ENCODE assay signal across 27 cellular contexts in the genomic region with DNA sequence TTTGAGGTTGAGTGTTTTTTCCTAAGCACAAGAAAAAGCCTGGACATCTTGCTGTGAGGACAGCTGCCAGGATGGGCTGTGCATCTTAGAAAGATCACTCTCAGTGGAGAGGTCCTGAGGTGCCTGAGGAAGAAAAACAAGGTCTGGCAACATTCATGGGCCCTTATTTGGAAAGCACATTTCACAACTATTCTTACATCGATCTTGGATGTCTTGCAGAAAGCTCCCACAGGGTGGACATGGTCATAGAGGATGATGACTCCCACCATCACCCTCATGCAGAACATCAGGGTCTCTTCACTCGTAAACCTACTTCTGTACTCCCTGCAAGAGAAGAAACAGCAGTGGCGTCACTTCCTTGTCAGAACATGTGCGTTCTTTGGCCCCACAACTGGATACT.
"Had no signal": no experiment of that assay in that cellular context is flagged by ENCODE, and none has a peak within 500 bp of the region (broad histone marks: within the 10 kb centered on the region; RNA-seq: fewer than 3 reads in every experiment).

No MANE protein-coding gene starts in this region.

- H3K27me3 ChIP-seq: cardiac muscle cell, neutrophil, ovary, SJSA1 had no signal

- ATAC-seq: activated CD8-positive, alpha-beta T cell treated with anti-CD3 and anti-CD28 coated beads for 36 hours; activated naive CD4-positive, alpha-beta T cell treated with anti-CD3 and anti-CD28 coated beads, Interleukin-2, amount 50 U/mL, for 72 hours; left colon; lower lobe of right lung; mucosa of descending colon; WTC11 had no signal

- H3K27ac Mint-ChIP-seq: activated CD8-positive, alpha-beta T cell treated with anti-CD3 and anti-CD28 coated beads for 36 hours; activated naive CD4-positive, alpha-beta T cell treated with anti-CD3 and anti-CD28 coated beads, Interleukin-2, amount 50 U/mL, for 72 hours; activated T-helper 2 cell treated with anti-CD3 and anti-CD28 coated beads, Interferon-gamma antibody, Interleukin-2, Interleukin-4, amounts not matched to agents 10 μg/mL and 5 μg/mL and 100 μg/mL, durations not matched to agents 14 hours and 24 hours and 36 hours; stimulated activated naive CD8-positive, alpha-beta T cell treated with anti-CD3 and anti-CD28 coated beads, Interleukin-15, Interleukin-2, amounts not matched to agents 100 ng/mL and 50 ng/mL, for 24 hours; type B pancreatic cell; WTC11 had no signal

- H3K36me3 Mint-ChIP-seq: activated naive CD4-positive, alpha-beta T cell treated with anti-CD3 and anti-CD28 coated beads, Interleukin-2, amount 50 U/mL, for 72 hours; WTC11 had no signal

- H3K4me1 ChIP-seq: lower lobe of right lung, SJSA1 had no signal

- H3K36me3 ChIP-seq: cardiac muscle cell, ovary, SJSA1 had no signal

- H3K27me3 Mint-ChIP-seq: activated CD8-positive, alpha-beta T cell treated with anti-CD3 and anti-CD28 coated beads for 36 hours; stimulated activated naive CD8-positive, alpha-beta T cell treated with anti-CD3 and anti-CD28 coated beads, Interleukin-15, Interleukin-2, amounts not matched to agents 100 ng/mL and 50 ng/mL, for 24 hours; type B pancreatic cell had no signal

- H3K27ac ChIP-seq: cardiac muscle cell, lower lobe of right lung, neutrophil, ovary, psoas muscle, SJSA1 had no signal

- H3K9me3 Mint-ChIP-seq: activated CD8-positive, alpha-beta T cell treated with anti-CD3 and anti-CD28 coated beads for 36 hours; activated naive CD4-positive, alpha-beta T cell treated with anti-CD3 and anti-CD28 coated beads, Interleukin-2, amount 50 U/mL, for 72 hours; activated T-helper 2 cell treated with anti-CD3 and anti-CD28 coated beads, Interferon-gamma antibody, Interleukin-2, Interleukin-4, amounts not matched to agents 10 μg/mL and 5 μg/mL and 100 μg/mL, durations not matched to agents 14 hours and 24 hours and 36 hours; immature natural killer cell; nephron; stimulated activated naive CD8-positive, alpha-beta T cell treated with anti-CD3 and anti-CD28 coated beads, Interleukin-15, Interleukin-2, amounts not matched to agents 100 ng/mL and 50 ng/mL, for 24 hours; type B pancreatic cell; WTC11 had no signal

- H3K4me1 Mint-ChIP-seq: immature natural killer cell had no signal

- H3K4me3 ChIP-seq: cardiac muscle cell, lower lobe of right lung, mucosa of descending colon, ovary, psoas muscle, SJSA1 had no signal

- H3K4me3 Mint-ChIP-seq: activated CD8-positive, alpha-beta T cell treated with anti-CD3 and anti-CD28 coated beads for 36 hours; immature natural killer cell; nephron; stimulated activated naive CD8-positive, alpha-beta T cell treated with anti-CD3 and anti-CD28 coated beads, Interleukin-15, Interleukin-2, amounts not matched to agents 100 ng/mL and 50 ng/mL, for 24 hours; type B pancreatic cell; WTC11 had no signal

- FAIRE-seq: endothelial cell of umbilical vein, frontal cortex, kidney had no signal

- DNase-seq: activated CD4-positive, alpha-beta T cell treated with anti-CD3 and anti-CD28 coated beads, Interleukin-2, amount 50 U/mL, for 1 hour; activated CD8-positive, alpha-beta T cell treated with anti-CD3 and anti-CD28 coated beads for 36 hours; activated T-cell treated with anti-CD3 and anti-CD28 coated beads, Interleukin-2, amount 50 U/mL, for 48 hours; cortex of kidney; glutamatergic neuron; hippocampal formation; immature natural killer cell; kidney; left colon; lower lobe of right lung; mesendoderm; mucosa of descending colon; stimulated activated CD4-positive, alpha-beta T cell treated with anti-CD3 and anti-CD28 coated beads, Interleukin-4, amount 100 ng/mL, for 1 hour; T-helper 2 cell had no signal

- H3K9me3 ChIP-seq: lower lobe of right lung, mucosa of descending colon, neutrophil, ovary, psoas muscle, SJSA1 had no signal
